8 cellular contexts compared by ENCODE assay signal in the genomic region with DNA sequence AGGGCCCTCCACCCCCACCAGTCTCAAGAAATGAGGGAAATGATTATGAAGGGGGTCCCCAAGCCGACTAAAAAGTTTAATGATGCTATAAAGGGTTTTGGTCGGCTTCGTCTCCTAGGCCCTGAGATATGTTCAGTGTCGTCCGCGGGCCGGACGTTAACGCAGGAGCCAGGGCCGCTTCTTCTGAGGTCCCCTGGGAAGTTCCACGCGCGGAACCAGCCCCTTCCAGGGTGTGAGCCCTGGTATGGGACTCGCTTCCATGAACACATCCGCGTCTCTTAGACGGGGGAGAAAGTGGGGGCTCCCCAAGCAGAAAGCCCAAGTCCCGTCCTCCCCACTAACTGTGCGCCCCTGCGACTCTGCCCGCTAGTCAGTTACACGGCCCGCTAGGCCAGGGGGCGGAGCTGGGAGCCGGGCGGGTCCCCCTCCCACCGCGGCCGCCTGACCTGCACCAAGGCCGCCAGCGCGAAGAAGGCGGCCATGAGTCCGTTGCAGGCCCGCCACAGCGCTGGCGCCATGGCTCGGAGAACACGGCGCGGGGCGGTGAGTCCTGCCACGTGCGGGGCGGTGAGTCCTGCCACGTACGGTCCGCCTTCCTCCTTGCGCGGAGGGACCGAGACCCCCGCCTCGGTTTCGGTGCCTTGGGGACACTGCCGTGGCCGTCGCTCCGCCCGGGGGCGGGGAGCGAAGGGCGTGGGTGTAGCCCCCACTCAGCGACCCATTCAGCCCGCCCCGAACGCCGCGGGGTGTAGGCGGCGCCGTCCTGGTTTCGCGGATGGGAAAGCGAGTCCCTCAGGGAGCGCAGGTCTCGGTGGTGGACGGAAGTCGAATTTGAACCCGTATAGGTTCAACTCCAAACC. TPM values are rescaled to one million over a fixed set of nuclear protein-coding genes. Genes with fewer than 3 reads are reported as not detected.
A peak's percentile ranks its signal among the peaks of the same experiment; 100 is the strongest.
DNase-seq lines count a peak whose midpoint lies in the region; ATAC-seq lines count a peak whose summit lies in the region.

TSS of gene TMEM220 (minus strand) at position 690 of the 860 bp plus-strand sequence. CDS start at position 518, 172 bp downstream.

- DNase-seq in ACHN, result peak; percentile 54
- DNase-seq in activated CD4-positive, alpha-beta T cell treated with anti-CD3 and anti-CD28 coated beads for 48 hours, result peak; percentile 51
- DNase-seq in dermis blood vessel endothelial cell, result peak; percentile 86
- peak; percentile 90 for DNase-seq in left lobe of liver (ENCODE audit: low spot score)
- peak; percentile 48 for DNase-seq in stimulated activated CD4-positive, alpha-beta T cell treated with anti-CD3 and anti-CD28 coated beads, Interleukin-2, amount 100 ng/mL, for 4 hours (ENCODE audit: low read depth)
- DNase-seq in NCI-H2107 treated with DMSO at 0.1 percent for 48 hours (lab: John Stamatoyannopoulos, UW; ENCODE audit: unreplicated experiment), result no peak

- in situ Hi-C loops in ACHN (cut with HindIII; ENCODE audit: low pct_ligation_motif_present, low pct_unique_long_range_greater_than_20kb, low sequenced_read_pairs), result no loop called here

- ATAC-seq in GM19043 (IDR thresholded peaks at IDR 0.05; ENCODE audit: low read depth, unreplicated experiment), result peak; percentile 77
- peak; percentile 68 for ATAC-seq in HG03442 (IDR thresholded peaks at IDR 0.05; ENCODE audit: unreplicated experiment)
- ATAC-seq in left lobe of liver, result peak; percentile 87

RNA-seq across cellular contexts. Expression of gene TMEM220, which starts in this region (rescaled TPM):
- total RNA-seq in dermis blood vessel endothelial cell (1.5 and 2.7 TPM in 2 replicates), left lobe of liver (42.7 TPM)

Comparison
In these comparisons a context has a peak if more than half of its experiments do, and no peak if none do; other contexts are left out.
1. RNA of gene TMEM220 (total RNA-seq): 42.7 TPM in left lobe of liver (single experiment); 1.5 to 2.7 TPM in dermis blood vessel endothelial cell; every median in the first group is over 10 times any median in the second.
2. Peak in every context shown above with its lines, with median percentiles within 50 percentile points of each other: ATAC-seq.